In genomic region chr6:119096683-119097310, GRCh38 we compare ENCODE assay signal across 11 cellular contexts. TPM values are rescaled to one million over a fixed set of nuclear protein-coding genes. Genes with fewer than 3 reads are reported as not detected.
DNase-seq lines count a peak whose midpoint lies in the region; ATAC-seq, FAIRE-seq and TF ChIP-seq lines count a peak whose summit lies in the region.
"Had no signal": no experiment of that assay in that cellular context is flagged by ENCODE, and none has a peak within 500 bp of the region (broad histone marks: within the 10 kb centered on the region; RNA-seq: fewer than 3 reads in every experiment).

No MANE protein-coding gene starts in this region.

- ATAC-seq in HG03460 (IDR thresholded peaks at IDR 0.05; ENCODE audit: unreplicated experiment) = no peak

- DNase-seq in MV-4-11 (lab: John Stamatoyannopoulos, UW) (peak; percentile 33), cerebellar cortex (ENCODE audit: low spot score) (peak; percentile 16), keratinocyte (ENCODE audit: low read depth, low spot score) (peak; percentile 26), retinal pigment epithelial cell (ENCODE audit: low read depth) (peak; percentile 33), BE2C (no peak), retina (no peak), frontal cortex (ENCODE audit: low spot score in 2 of 2) (no peak)
- DNase-seq: DND-41; stimulated activated CD4-positive, alpha-beta T cell treated with anti-CD3 and anti-CD28 coated beads, Interleukin-4, amount 100 ng/mL, for 1 hour; SW 1271 had no signal

- H3K27ac ChIP-seq in keratinocyte (ENCODE audit: control insufficient read depth, insufficient read depth, low read length) = peak overlapping the region; percentile 60

- H3K4me1 ChIP-seq in keratinocyte (ENCODE audit: control insufficient read depth, extremely low read depth, insufficient read depth, low read length) (peaks cover 9% of the 10 kb centered on the region), BE2C (no peaks in the 10 kb centered on the region)

- dilution Hi-C loops in keratinocyte (cut with MboI; ENCODE audit: extremely low pct_ligation_motif_present, low sequenced_read_pairs) = no loop called here

- H3K9me3 ChIP-seq in keratinocyte (ENCODE audit: control insufficient read depth, low read depth, low read length) (no peaks in the 10 kb centered on the region), BE2C (no peaks in the 10 kb centered on the region)

- H3K9me1 ChIP-seq in keratinocyte (ENCODE audit: control insufficient read depth, extremely low read depth, insufficient read depth, low read length) = no peaks in the 10 kb centered on the region

- FAIRE-seq in keratinocyte (lab: Jason Lieb, UNC) (peak; percentile 88), frontal cortex (lab: Jason Lieb, UNC) (no peak)

- peak overlapping the region; percentile 26 for H3K9ac ChIP-seq in keratinocyte (ENCODE audit: control insufficient read depth, extremely low read depth, insufficient read depth, low read length)

- no peaks in the 10 kb centered on the region for H3K79me2 ChIP-seq in keratinocyte (ENCODE audit: control insufficient read depth, insufficient read depth, low read length)

- no peaks in the 10 kb centered on the region for H3K36me3 ChIP-seq in keratinocyte (ENCODE audit: control insufficient read depth in 2 of 2, extremely low read depth in 1 of 2, insufficient read depth in 2 of 2, low read length in 2 of 2)
- H3K36me3 ChIP-seq in BE2C = no peaks in the 10 kb centered on the region

- TF ChIP-seq CTCF in keratinocyte (optimal IDR thresholded peaks at IDR 0.05 in 1 of 3, IDR thresholded peaks at IDR 0.05 in 1 of 3, conservative IDR thresholded peaks at IDR 0.05 in 1 of 3; ENCODE audit: extremely low read depth in 1 of 3, insufficient read depth in 2 of 3, low read length in 3 of 3) = no peak
- no peak for TF ChIP-seq CTCF in retinal pigment epithelial cell (conservative IDR thresholded peaks at IDR 0.05; ENCODE audit: low read depth, low read length)
- TF ChIP-seq CTCF in BE2C (IDR thresholded peaks at IDR 0.05; ENCODE audit: low read depth, low read length) = no peak

- H4K20me1 ChIP-seq in keratinocyte (ENCODE audit: control insufficient read depth, extremely low read depth, insufficient read depth, low read length) = no peaks in the 10 kb centered on the region

- H2AFZ ChIP-seq in keratinocyte (ENCODE audit: control insufficient read depth, low read length) = peak overlapping the region; percentile 51

- no peaks in the 10 kb centered on the region for H3K27me3 ChIP-seq in keratinocyte (ENCODE audit: control insufficient read depth, extremely low read depth, insufficient read depth, low read length)
- no peaks in the 10 kb centered on the region for H3K27me3 ChIP-seq in BE2C

- peak overlapping the region; percentile 65 for H3K4me2 ChIP-seq in keratinocyte (ENCODE audit: control insufficient read depth, extremely low read depth, insufficient read depth, low read depth, low read length)

- H3K4me3 ChIP-seq in keratinocyte (ENCODE audit: control insufficient read depth in 2 of 3, extremely low read depth in 1 of 3, insufficient read depth in 2 of 3, low read depth in 1 of 3, low read length in 3 of 3) (no peak overlapping the region), retinal pigment epithelial cell (ENCODE audit: low read length) (no peak overlapping the region), BE2C (ENCODE audit: low read depth, low read length) (no peak overlapping the region)

RNA-seq across cellular contexts. Expression of gene FAM184A, which starts 18.3 kb away (rescaled TPM):
- 0.01 to 0.20 TPM (median 0.14 TPM) in 3 replicates for polyA plus RNA-seq in keratinocyte
- 0.07 TPM for polyA plus RNA-seq in keratinocyte (2011; ENCODE audit: low read depth)
- 0.13 and 0.19 TPM in 2 replicates for polyA plus RNA-seq in keratinocyte (2011; cell fraction: cytosol; rRNA removed)
- polyA plus RNA-seq in keratinocyte (2011; cell fraction: nucleus; rRNA removed) = 0.35 and 0.36 TPM in 2 replicates
- 0.17 TPM in 1 of 2 replicates, not detected in the other for polyA plus RNA-seq in keratinocyte (2012; ENCODE audit: low replicate concordance)
- polyA minus RNA-seq in keratinocyte = 0.36 TPM in 1 of 3 replicates, not detected in the others
- polyA minus RNA-seq in keratinocyte (2011; cell fraction: cytosol; rRNA and poly(A)+ RNA removed) = not detected
- 0.39 and 0.42 TPM in 2 replicates for polyA minus RNA-seq in keratinocyte (2011; cell fraction: nucleus; rRNA and poly(A)+ RNA removed)
- polyA plus RNA-seq in BE2C (2012; ENCODE audit: insufficient read depth, insufficient read length, low read depth) = 1.6 TPM
- 30.2 TPM for total RNA-seq in frontal cortex

Comparison
In these comparisons a context has a peak if more than half of its experiments do, and no peak if none do; other contexts are left out.
1. DNase-seq: peak in MV-4-11 (single experiment), cerebellar cortex (single experiment), keratinocyte (single experiment) and retinal pigment epithelial cell (single experiment); none in BE2C (single experiment), retina (single experiment) and frontal cortex (0 of 2).